ENCODE assay signal across 30 cellular contexts in genomic region chr1:230394741-230395140, GRCh38. TPM values are rescaled to one million over a fixed set of nuclear protein-coding genes. Genes with fewer than 3 reads are reported as not detected.
"Had no signal": no experiment of that assay in that cellular context is flagged by ENCODE, and none has a peak within 500 bp of the region (broad histone marks: within the 10 kb centered on the region; RNA-seq: fewer than 3 reads in every experiment).

No MANE protein-coding gene starts in this region.

- H3K27me3 ChIP-seq: pancreas, thyroid gland, tibial nerve, upper lobe of left lung, vagina had no signal

- H3K9me3 ChIP-seq: neutrophil, pancreas, psoas muscle, spleen, thoracic aorta, thyroid gland, upper lobe of left lung, vagina had no signal

- H3K4me3 Mint-ChIP-seq: naive thymus-derived CD8-positive, alpha-beta T cell; natural killer cell treated with Interleukin-12 subunit alpha and Interleukin-12 subunit beta and Interleukin-15 and Interleukin-18, amount 100 ng/mL, for 72 hours; nephron progenitor cell; neural crest cell; stimulated activated memory B cell treated with anti-CD40 and anti-IgM and Interleukin-4, amounts not matched to agents 10 μg/mL and 1 μg/mL and 100 μg/mL, for 72 hours; stimulated activated naive CD8-positive, alpha-beta T cell treated with anti-CD3 and anti-CD28 coated beads, Interleukin-15, Interleukin-2, amounts not matched to agents 100 ng/mL and 50 ng/mL, for 24 hours had no signal

- FAIRE-seq: pancreas, urothelium cell line had no signal

- H3K36me3 ChIP-seq: neutrophil, pancreas, spleen, stomach, thoracic aorta, thyroid gland, tibial nerve, upper lobe of left lung, vagina had no signal

- H3K36me3 Mint-ChIP-seq: natural killer cell treated with Interleukin-12 subunit alpha and Interleukin-12 subunit beta and Interleukin-15 and Interleukin-18, amount 100 ng/mL, for 72 hours; stimulated activated memory B cell treated with anti-CD40 and anti-IgM and Interleukin-4, amounts not matched to agents 10 μg/mL and 1 μg/mL and 100 μg/mL, for 72 hours had no signal

- H3K27ac ChIP-seq: neutrophil, pancreas, psoas muscle, skin epidermis, spleen, stomach, thoracic aorta, thyroid gland, tibial nerve, upper lobe of left lung, vagina had no signal

- H3K4me1 ChIP-seq: pancreas, psoas muscle, spleen, stomach, thyroid gland, tibial nerve, upper lobe of left lung had no signal

- H3K9me3 Mint-ChIP-seq: natural killer cell treated with Interleukin-12 subunit alpha and Interleukin-12 subunit beta and Interleukin-15 and Interleukin-18, amount 100 ng/mL, for 72 hours had no signal

- H3K4me1 Mint-ChIP-seq: naive thymus-derived CD8-positive, alpha-beta T cell; stimulated activated memory B cell treated with anti-CD40 and anti-IgM and Interleukin-4, amounts not matched to agents 10 μg/mL and 1 μg/mL and 100 μg/mL, for 72 hours had no signal

- H3K27ac Mint-ChIP-seq: naive thymus-derived CD8-positive, alpha-beta T cell; natural killer cell treated with Interleukin-12 subunit alpha and Interleukin-12 subunit beta and Interleukin-15 and Interleukin-18, amount 100 ng/mL, for 72 hours; nephron progenitor cell; progenitor cell of endocrine pancreas; stimulated activated memory B cell treated with anti-CD40 and anti-IgM and Interleukin-4, amounts not matched to agents 10 μg/mL and 1 μg/mL and 100 μg/mL, for 72 hours; stimulated activated naive CD8-positive, alpha-beta T cell treated with anti-CD3 and anti-CD28 coated beads, Interleukin-15, Interleukin-2, amounts not matched to agents 100 ng/mL and 50 ng/mL, for 24 hours had no signal

- ATAC-seq: naive thymus-derived CD8-positive, alpha-beta T cell; natural killer cell treated with Interleukin-12 subunit alpha and Interleukin-12 subunit beta and Interleukin-15 and Interleukin-18, amount 100 ng/mL, for 72 hours; pancreas; psoas muscle; right cardiac atrium; sciatic nerve; stimulated activated memory B cell treated with anti-CD40 and anti-IgM and Interleukin-4, amounts not matched to agents 10 μg/mL and 1 μg/mL and 100 μg/mL, for 72 hours had no signal

- DNase-seq: naive thymus-derived CD8-positive, alpha-beta T cell; nephron progenitor cell; nucleus accumbens; pancreas; psoas muscle; right cardiac atrium; spleen; stimulated activated CD4-positive, alpha-beta T cell treated with anti-CD3 and anti-CD28 coated beads, Interleukin-12 subunit alpha, Interleukin-12 subunit beta, amount 100 ng/mL, for 4 hours; stimulated activated CD4-positive, alpha-beta T cell treated with anti-CD3 and anti-CD28 coated beads, Interleukin-1b, Interleukin-23, amount 100 ng/mL, for 48 hours; stimulated activated CD4-positive, alpha-beta T cell treated with anti-CD3 and anti-CD28 coated beads, Interleukin-4, amount 100 ng/mL, for 1 hour; stimulated activated CD4-positive, alpha-beta T cell treated with anti-CD3 and anti-CD28 coated beads, Interleukin-4, amount 100 ng/mL, for 4 hours; stimulated activated CD8-positive, alpha-beta memory T cell treated with anti-CD3 and anti-CD28 coated beads, Interleukin-4, amount 100 ng/mL, for 48 hours; stimulated activated naive CD4-positive, alpha-beta T cell; stomach; thyroid gland; trophoblast cell; upper lobe of left lung had no signal

- H3K4me2 ChIP-seq: smooth muscle cell had no signal

- H3K4me3 ChIP-seq: pancreas, psoas muscle, skin epidermis, smooth muscle cell, spleen, stomach, thoracic aorta, thyroid gland, tibial nerve, upper lobe of left lung, vagina had no signal

RNA-seq across cellular contexts. Expression of gene PGBD5, which starts 31.4 kb away (rescaled TPM):
- total RNA-seq: naive thymus-derived CD8-positive, alpha-beta T cell had no signal
- polyA plus RNA-seq: naive thymus-derived CD8-positive, alpha-beta T cell had no signal
